ENCODE assay signal across 1 cellular context in genomic region chr17:4898927-4899326, GRCh38.
TF ChIP-seq lines count a peak whose summit lies in the region.

No MANE protein-coding gene starts in this region.

TF ChIP-seq in H1, 55 proteins besides CTCF, POLR2A, EP300 and RAD21:
- TF ChIP-seq POLR2AphosphoS5 (IDR thresholded peaks at IDR 0.05; ENCODE audit: low read depth, low read length) (no peak; the same call in 1 of the 2 replicates), BACH1 (IDR thresholded peaks at IDR 0.05; ENCODE audit: low read length) (no peak), ASH2L (IDR thresholded peaks at IDR 0.05; ENCODE audit: low read length) (no peak), ZNF274 (IDR thresholded peaks at IDR 0.05; ENCODE audit: borderline replicate concordance, extremely low read depth, low read length) (no peak), BCL11A (IDR thresholded peaks at IDR 0.05; ENCODE audit: low read depth in 2 of 2, low read length in 2 of 2) (no peak), CBX8 (IDR thresholded peaks at IDR 0.05; ENCODE audit: borderline replicate concordance, low read depth, low read length) (no peak), RNF2 (IDR thresholded peaks at IDR 0.05; ENCODE audit: borderline replicate concordance, low read depth, low read length, missing control alignments, poor library complexity, severe bottlenecking) (no peak)
TF ChIP-seq in H1: peak in this region for 0.
